ENCODE assay signal across 14 cellular contexts in genomic region chr11:5339771-5340322, GRCh38.
DNase-seq lines count a peak whose midpoint lies in the region; ATAC-seq and TF ChIP-seq lines count a peak whose summit lies in the region.
"Had no signal": no experiment of that assay in that cellular context is flagged by ENCODE, and none has a peak within 500 bp of the region (broad histone marks: within the 10 kb centered on the region; RNA-seq: fewer than 3 reads in every experiment).

No MANE protein-coding gene starts in this region.

- ATAC-seq in GM18861 (IDR thresholded peaks at IDR 0.05; ENCODE audit: unreplicated experiment) = peak; percentile 85
- ATAC-seq in GM21390 (IDR thresholded peaks at IDR 0.05; ENCODE audit: unreplicated experiment) = peak; percentile 69
- ATAC-seq in HG02943 (IDR thresholded peaks at IDR 0.05; ENCODE audit: low read depth, unreplicated experiment) = peak; percentile 81
- ATAC-seq in HG03520 (IDR thresholded peaks at IDR 0.05; ENCODE audit: unreplicated experiment) = peak; percentile 48

- TF ChIP-seq CTCF in coronary artery (IDR thresholded peaks at IDR 0.05) = no peak

- H3K27ac ChIP-seq in coronary artery = no peak overlapping the region
- H3K27ac ChIP-seq: dorsolateral prefrontal cortex, vagina had no signal

- H3K4me3 ChIP-seq in coronary artery = no peak overlapping the region
- H3K4me3 ChIP-seq: dorsolateral prefrontal cortex, vagina had no signal

- DNase-seq in activated CD4-positive, alpha-beta T cell treated with anti-CD3 and anti-CD28 coated beads, Interleukin-2, amount 50 U/mL, for 48 hours = no peak
- no peak for DNase-seq in superior temporal gyrus (ENCODE audit: extremely low spot score)
- DNase-seq in hepatic stellate cell (ENCODE audit: low spot score) = no peak
- DNase-seq in coronary artery (ENCODE audit: low spot score) = no peak
- DNase-seq: activated effector memory CD4-positive, alpha-beta T cell treated with Interleukin-2 at 50 U/mL for 16 hours; dorsolateral prefrontal cortex; NCI-H1417 treated with DMSO at 0.1 percent for 48 hours; NCI-H69; stimulated activated naive CD4-positive, alpha-beta T cell treated with Interleukin-2 at 50 U/mL for 16 hours had no signal
